In genomic region chr2:234162876-234163275, GRCh38 we compare ENCODE assay signal across 1 cellular context.
TF ChIP-seq lines count a peak whose summit lies in the region.

No MANE protein-coding gene starts in this region.

TF ChIP-seq in SK-N-SH, 30 proteins besides CTCF, POLR2A, EP300 and RAD21 (continued from another document):
- TF ChIP-seq NRF1 (IDR thresholded peaks at IDR 0.05; ENCODE audit: low read depth, low read length) (no peak), NFIC (IDR thresholded peaks at IDR 0.05; ENCODE audit: borderline replicate concordance) (no peak), YY1 (IDR thresholded peaks at IDR 0.05; ENCODE audit: low read depth) (no peak), TAF1 (IDR thresholded peaks at IDR 0.05; ENCODE audit: borderline replicate concordance, low read depth, low read length) (no peak), IRF3 (IDR thresholded peaks at IDR 0.05; ENCODE audit: low read depth, low read length) (no peak), EZH2phosphoT487 (IDR thresholded peaks at IDR 0.05; ENCODE audit: borderline replicate concordance, low read depth) (no peak), CHD2 (IDR thresholded peaks at IDR 0.05; ENCODE audit: low read length, partially characterized antibody) (no peak), MXI1 (IDR thresholded peaks at IDR 0.05; ENCODE audit: low read depth, low read length) (no peak), RXRA (IDR thresholded peaks at IDR 0.05; ENCODE audit: borderline replicate concordance, low read depth) (no peak)
TF ChIP-seq in SK-N-SH: peak in this region for 0.
